In the genomic region with DNA sequence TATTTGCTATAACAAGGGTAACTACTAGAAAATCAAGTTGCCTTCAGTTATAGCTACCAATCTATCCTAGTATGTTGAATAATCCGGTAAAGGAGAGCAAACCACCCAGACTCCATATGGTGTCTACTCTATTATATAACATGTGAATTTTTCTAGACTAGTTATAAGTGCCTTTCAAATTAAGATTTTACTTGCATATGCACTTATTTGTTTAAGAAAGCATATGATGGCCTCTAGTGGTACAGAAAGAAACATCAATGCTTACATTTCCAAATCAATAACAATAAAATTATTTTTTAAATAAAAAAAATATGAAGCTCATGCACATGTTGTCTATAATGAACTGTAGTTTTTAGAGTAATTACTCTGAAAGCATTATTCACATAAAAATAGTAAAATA, we compare ENCODE assay signal across 23 cellular contexts.
A peak's percentile ranks its signal among the peaks of the same experiment; 100 is the strongest.
DNase-seq lines count a peak whose midpoint lies in the region; ATAC-seq and TF ChIP-seq lines count a peak whose summit lies in the region.
"Had no signal": no experiment of that assay in that cellular context is flagged by ENCODE, and none has a peak within 500 bp of the region (broad histone marks: within the 10 kb centered on the region; RNA-seq: fewer than 3 reads in every experiment).

No MANE protein-coding gene starts in this region.

- H3K27me3 ChIP-seq in breast epithelium: no peaks in the 10 kb centered on the region
- H3K27me3 ChIP-seq: body of pancreas, esophagus muscularis mucosa, tibial nerve had no signal

- H3K9me3 Mint-ChIP-seq in MCF 10A (ENCODE audit: unreplicated experiment): no peaks in the 10 kb centered on the region
- H3K9me3 Mint-ChIP-seq: activated naive CD4-positive, alpha-beta T cell treated with anti-CD3 and anti-CD28 coated beads for 36 hours; memory B cell had no signal

- ATAC-seq in GM18502 (IDR thresholded peaks at IDR 0.05; ENCODE audit: poor library complexity, unreplicated experiment) (no peak), HG03378 (IDR thresholded peaks at IDR 0.05; ENCODE audit: unreplicated experiment) (no peak)
- ATAC-seq: body of pancreas; natural killer cell treated with Interleukin-12 subunit alpha and Interleukin-12 subunit beta and Interleukin-15 and Interleukin-18, amount 100 ng/mL, for 72 hours; stimulated activated effector memory CD8-positive, alpha-beta T cell treated with anti-CD3 and anti-CD28 coated beads, Interleukin-12 subunit alpha, Interleukin-12 subunit beta, amount 100 ng/mL, for 72 hours had no signal

- no peak overlapping the region for H3K27ac Mint-ChIP-seq in MCF 10A (ENCODE audit: low read depth, unreplicated experiment)
- H3K27ac Mint-ChIP-seq: activated CD4-positive, alpha-beta T cell treated with anti-CD3 and anti-CD28 coated beads, Interleukin-2, amount 10 ng/mL, durations not matched to agents 7 days and 5 days; activated naive CD4-positive, alpha-beta T cell treated with anti-CD3 and anti-CD28 coated beads for 36 hours; CD4-positive, alpha-beta memory T cell; memory B cell; natural killer cell treated with Interleukin-12 subunit alpha and Interleukin-12 subunit beta and Interleukin-15 and Interleukin-18, amount 100 ng/mL, for 72 hours; stimulated activated effector memory CD8-positive, alpha-beta T cell treated with anti-CD3 and anti-CD28 coated beads, Interleukin-12 subunit alpha, Interleukin-12 subunit beta, amount 100 ng/mL, for 72 hours had no signal

- no peaks in the 10 kb centered on the region for H3K4me1 ChIP-seq in breast epithelium
- H3K4me1 ChIP-seq: body of pancreas, esophagus muscularis mucosa, tibial nerve had no signal

- CTCF ChIA-PET in MCF 10A (lab: Yijun Ruan, JAX): interaction anchor here (0.9 to 1.2 kb wide), 4 partner anchors 9 to 31 kb away, joined by 3 to 4 read pairs (median 3); no protein-coding TSS in a partner anchor

- no TSS peak for BruUV-seq in MCF 10A (replicated peaks; lab: Mats Ljungman, UMichigan)

- intact Hi-C loops in MCF 10A (cut with micrococcal nuclease) (loop anchor here (2.0 kb wide), 1 partner anchor 1147 kb away; no protein-coding TSS in a partner anchor), breast epithelium (cut with DNase I; ENCODE audit: low total_unique reads) (no loop called here)

- H3K27me3 Mint-ChIP-seq in MCF 10A (ENCODE audit: insufficient read depth, unreplicated experiment): no peaks in the 10 kb centered on the region
- H3K27me3 Mint-ChIP-seq: activated CD4-positive, alpha-beta T cell treated with anti-CD3 and anti-CD28 coated beads, Interleukin-2, amount 10 ng/mL, durations not matched to agents 7 days and 5 days; CD4-positive, alpha-beta memory T cell; memory B cell; natural killer cell treated with Interleukin-12 subunit alpha and Interleukin-12 subunit beta and Interleukin-15 and Interleukin-18, amount 100 ng/mL, for 72 hours had no signal

- H3K9me3 ChIP-seq in breast epithelium: no peaks in the 10 kb centered on the region
- H3K9me3 ChIP-seq: body of pancreas, esophagus muscularis mucosa, tibial nerve had no signal

- H3K4me3 Mint-ChIP-seq in MCF 10A (ENCODE audit: unreplicated experiment): no peak overlapping the region
- H3K4me3 Mint-ChIP-seq: activated CD4-positive, alpha-beta T cell treated with anti-CD3 and anti-CD28 coated beads, Interleukin-2, amount 10 ng/mL, durations not matched to agents 7 days and 5 days; activated naive CD4-positive, alpha-beta T cell treated with anti-CD3 and anti-CD28 coated beads for 36 hours; CD4-positive, alpha-beta memory T cell; memory B cell; natural killer cell treated with Interleukin-12 subunit alpha and Interleukin-12 subunit beta and Interleukin-15 and Interleukin-18, amount 100 ng/mL, for 72 hours; stimulated activated effector memory CD8-positive, alpha-beta T cell treated with anti-CD3 and anti-CD28 coated beads, Interleukin-12 subunit alpha, Interleukin-12 subunit beta, amount 100 ng/mL, for 72 hours had no signal

- POLR2A ChIA-PET in MCF 10A (lab: Yijun Ruan, JAX): no interaction called here

- DNase-seq in MCF 10A (ENCODE audit: unreplicated experiment) (peak; percentile 2), breast epithelium (ENCODE audit: low spot score in 2 of 2) (no peak), RKO (ENCODE audit: low spot score) (peak; percentile 49), epithelial cell of esophagus (ENCODE audit: low read depth) (peak; percentile 17), NCI-H1694 treated with DMSO at 0.1 percent for 48 hours (lab: John Stamatoyannopoulos, UW) (no peak)
- DNase-seq in activated CD4-positive, alpha-beta T cell treated with anti-CD3 and anti-CD28 coated beads, Interleukin-2, amount 50 U/mL, for 4 hours: no peak
- DNase-seq: activated CD4-positive, alpha-beta T cell treated with anti-CD3 and anti-CD28 coated beads, Interleukin-2, amount 10 ng/mL, durations not matched to agents 7 days and 5 days; activated naive CD4-positive, alpha-beta T cell treated with anti-CD3 and anti-CD28 coated beads for 36 hours; activated T-cell treated with anti-CD3 and anti-CD28 coated beads for 4 hours; body of pancreas; CD4-positive, alpha-beta memory T cell; EL; hippocampal formation; MM.1S; NCI-H1930 had no signal

- H3K4me3 ChIP-seq in breast epithelium: no peak overlapping the region
- H3K4me3 ChIP-seq in epithelial cell of esophagus (ENCODE audit: low read length): no peak overlapping the region
- H3K4me3 ChIP-seq: body of pancreas, esophagus muscularis mucosa, SK-N-MC, tibial nerve had no signal

- no peak overlapping the region for H3K27ac ChIP-seq in breast epithelium
- H3K27ac ChIP-seq: body of pancreas, esophagus muscularis mucosa, SK-N-MC, tibial nerve had no signal

- no peaks in the 10 kb centered on the region for H3K4me1 Mint-ChIP-seq in MCF 10A (ENCODE audit: insufficient read depth, unreplicated experiment)
- H3K4me1 Mint-ChIP-seq: activated CD4-positive, alpha-beta T cell treated with anti-CD3 and anti-CD28 coated beads, Interleukin-2, amount 10 ng/mL, durations not matched to agents 7 days and 5 days; CD4-positive, alpha-beta memory T cell; memory B cell; stimulated activated effector memory CD8-positive, alpha-beta T cell treated with anti-CD3 and anti-CD28 coated beads, Interleukin-12 subunit alpha, Interleukin-12 subunit beta, amount 100 ng/mL, for 72 hours had no signal

- no peaks in the 10 kb centered on the region for H3K36me3 ChIP-seq in breast epithelium
- H3K36me3 ChIP-seq: esophagus muscularis mucosa, tibial nerve had no signal

- no peak for TF ChIP-seq CTCF in MCF 10A (IDR thresholded peaks at IDR 0.05; ENCODE audit: unreplicated experiment)
- no peak for TF ChIP-seq CTCF in breast epithelium (IDR thresholded peaks at IDR 0.05)
- peak; percentile 5 for TF ChIP-seq CTCF in epithelial cell of esophagus (IDR thresholded peaks at IDR 0.05; ENCODE audit: insufficient read depth, low read depth, low read length, missing control alignments)

- no peak for TF ChIP-seq POLR2A in breast epithelium (IDR thresholded peaks at IDR 0.05)

- H3K36me3 Mint-ChIP-seq in MCF 10A (ENCODE audit: insufficient read depth, unreplicated experiment): no peaks in the 10 kb centered on the region
- H3K36me3 Mint-ChIP-seq: CD4-positive, alpha-beta memory T cell; memory B cell; natural killer cell treated with Interleukin-12 subunit alpha and Interleukin-12 subunit beta and Interleukin-15 and Interleukin-18, amount 100 ng/mL, for 72 hours; stimulated activated effector memory CD8-positive, alpha-beta T cell treated with anti-CD3 and anti-CD28 coated beads, Interleukin-12 subunit alpha, Interleukin-12 subunit beta, amount 100 ng/mL, for 72 hours had no signal

Comparison
In these comparisons a context has a peak if more than half of its experiments do, and no peak if none do; other contexts are left out.
1. DNase-seq: peak in MCF 10A (single experiment), RKO (single experiment) and epithelial cell of esophagus (single experiment); none in breast epithelium (0 of 2), NCI-H1694 treated with DMSO at 0.1 percent for 48 hours (single experiment) and activated CD4-positive, alpha-beta T cell treated with anti-CD3 and anti-CD28 coated beads, Interleukin-2, amount 50 U/mL, for 4 hours (0 of 2).